Comparison of ENCODE assay signal across 13 cellular contexts in genomic region chr21:44761011-44761729, GRCh38. TPM values are rescaled to one million over a fixed set of nuclear protein-coding genes. Genes with fewer than 3 reads are reported as not detected.
DNase-seq lines count a peak whose midpoint lies in the region; ATAC-seq and TF ChIP-seq lines count a peak whose summit lies in the region.
"Had no signal": no experiment of that assay in that cellular context is flagged by ENCODE, and none has a peak within 500 bp of the region (broad histone marks: within the 10 kb centered on the region; RNA-seq: fewer than 3 reads in every experiment).

No MANE protein-coding gene starts in this region.

- CTCF ChIA-PET in activated naive CD4-positive, alpha-beta T cell treated with anti-CD3 and anti-CD28 coated beads for 36 hours (lab: Charles Lee) = interaction anchor here (1.2 to 1.4 kb wide), 2 partner anchors 8 to 21 kb away, joined by 3 to 4 read pairs; no protein-coding TSS in a partner anchor

- ATAC-seq in activated naive CD4-positive, alpha-beta T cell treated with anti-CD3 and anti-CD28 coated beads, Interleukin-2, amount 50 U/mL, for 72 hours = no peak
- ATAC-seq in HG02571 (IDR thresholded peaks at IDR 0.05; ENCODE audit: unreplicated experiment) = no peak

- DNase-seq in activated naive CD4-positive, alpha-beta T cell treated with anti-CD3 and anti-CD28 coated beads for 36 hours = peak; percentile 17
- no peak for DNase-seq in activated naive CD4-positive, alpha-beta T cell treated with anti-CD3 and anti-CD28 coated beads, Interleukin-2, amount 50 U/mL, for 72 hours (ENCODE audit: low spot score in 2 of 2)
- peak; percentile 21 to 85 for DNase-seq in NCI-H526 (lab: John Stamatoyannopoulos, UW)
- DNase-seq in fibroblast of mammary gland (ENCODE audit: low read depth) = no peak
- peak; percentile 38 for DNase-seq in stimulated activated CD8-positive, alpha-beta memory T cell treated with anti-CD3 and anti-CD28 coated beads, Interleukin-4, amount 100 ng/mL, for 48 hours
- no peak for DNase-seq in NOMO-1 (lab: John Stamatoyannopoulos, UW; ENCODE audit: unreplicated experiment in 2 of 2)
- no peak for DNase-seq in activated T-cell treated with anti-CD3 and anti-CD28 coated beads, Interleukin-2, amount 50 U/mL, for 24 hours
- DNase-seq: foreskin melanocyte, GF-D8, NCI-H446 treated with DMSO at 0.1 percent for 48 hours, retina had no signal

- H3K27me3 Mint-ChIP-seq in activated naive CD4-positive, alpha-beta T cell treated with anti-CD3 and anti-CD28 coated beads for 36 hours (ENCODE audit: low read depth) = no peaks in the 10 kb centered on the region
- no peaks in the 10 kb centered on the region for H3K27me3 Mint-ChIP-seq in activated T-cell treated with anti-CD3 and anti-CD28 coated beads, Interleukin-2, amount 50 U/mL, for 24 hours

- no peaks in the 10 kb centered on the region for H3K36me3 Mint-ChIP-seq in activated naive CD4-positive, alpha-beta T cell treated with anti-CD3 and anti-CD28 coated beads for 36 hours (ENCODE audit: low read depth)
- no peaks in the 10 kb centered on the region for H3K36me3 Mint-ChIP-seq in activated naive CD4-positive, alpha-beta T cell treated with anti-CD3 and anti-CD28 coated beads, Interleukin-2, amount 50 U/mL, for 72 hours
- H3K36me3 Mint-ChIP-seq in activated T-cell treated with anti-CD3 and anti-CD28 coated beads, Interleukin-2, amount 50 U/mL, for 24 hours (ENCODE audit: low read depth) = no peaks in the 10 kb centered on the region

- no peak overlapping the region for H3K27ac Mint-ChIP-seq in activated naive CD4-positive, alpha-beta T cell treated with anti-CD3 and anti-CD28 coated beads for 36 hours
- peak overlapping the region in 1 of 2 donors; percentile 65 for H3K27ac Mint-ChIP-seq in activated naive CD4-positive, alpha-beta T cell treated with anti-CD3 and anti-CD28 coated beads, Interleukin-2, amount 50 U/mL, for 72 hours
- no peak overlapping the region for H3K27ac Mint-ChIP-seq in activated T-cell treated with anti-CD3 and anti-CD28 coated beads, Interleukin-2, amount 50 U/mL, for 24 hours
- H3K27ac Mint-ChIP-seq: activated T-helper 2 cell treated with anti-CD3 and anti-CD28 coated beads, Interferon-gamma antibody, Interleukin-2, Interleukin-4, amounts not matched to agents 10 μg/mL and 5 μg/mL and 100 μg/mL, durations not matched to agents 14 hours and 24 hours and 36 hours had no signal

- peaks cover 11% of the 10 kb centered on the region for H3K4me1 Mint-ChIP-seq in activated naive CD4-positive, alpha-beta T cell treated with anti-CD3 and anti-CD28 coated beads for 36 hours (ENCODE audit: low read depth)
- H3K4me1 Mint-ChIP-seq in activated T-cell treated with anti-CD3 and anti-CD28 coated beads, Interleukin-2, amount 50 U/mL, for 24 hours (ENCODE audit: low read depth) = peaks cover 15% of the 10 kb centered on the region

- peak; percentile 19 for TF ChIP-seq CTCF in fibroblast of mammary gland (conservative IDR thresholded peaks at IDR 0.05; ENCODE audit: control insufficient read depth, insufficient read depth, low read depth, low read length)

- intact Hi-C loops in activated naive CD4-positive, alpha-beta T cell treated with anti-CD3 and anti-CD28 coated beads for 36 hours (cut with micrococcal nuclease) = no loop called here

- H3K4me3 Mint-ChIP-seq in activated naive CD4-positive, alpha-beta T cell treated with anti-CD3 and anti-CD28 coated beads for 36 hours = no peak overlapping the region
- H3K4me3 Mint-ChIP-seq in activated T-cell treated with anti-CD3 and anti-CD28 coated beads, Interleukin-2, amount 50 U/mL, for 24 hours = no peak overlapping the region

- H3K9me3 Mint-ChIP-seq in activated naive CD4-positive, alpha-beta T cell treated with anti-CD3 and anti-CD28 coated beads for 36 hours = no peaks in the 10 kb centered on the region
- H3K9me3 Mint-ChIP-seq in activated naive CD4-positive, alpha-beta T cell treated with anti-CD3 and anti-CD28 coated beads, Interleukin-2, amount 50 U/mL, for 72 hours = no peaks in the 10 kb centered on the region
- no peaks in the 10 kb centered on the region for H3K9me3 Mint-ChIP-seq in activated T-cell treated with anti-CD3 and anti-CD28 coated beads, Interleukin-2, amount 50 U/mL, for 24 hours
- H3K9me3 Mint-ChIP-seq: activated T-helper 2 cell treated with anti-CD3 and anti-CD28 coated beads, Interferon-gamma antibody, Interleukin-2, Interleukin-4, amounts not matched to agents 10 μg/mL and 5 μg/mL and 100 μg/mL, durations not matched to agents 14 hours and 24 hours and 36 hours had no signal

- H3K4me3 ChIP-seq in fibroblast of mammary gland (ENCODE audit: control insufficient read depth, low read depth, low read length) = no peak overlapping the region

RNA-seq across cellular contexts. Expression of gene UBE2G2, which starts 40.5 kb away (rescaled TPM):
- 10 to 100 TPM; 94.0 to 95.2 TPM for total RNA-seq in activated naive CD4-positive, alpha-beta T cell treated with anti-CD3 and anti-CD28 coated beads for 36 hours
- 100 to 1,000 TPM; 114 to 126 TPM for total RNA-seq in activated naive CD4-positive, alpha-beta T cell treated with anti-CD3 and anti-CD28 coated beads, Interleukin-2, amount 50 U/mL, for 72 hours

RNA-seq across cellular contexts. Expression of gene TSPEAR, which starts 49.8 kb away (rescaled TPM):
- not detected for total RNA-seq in activated naive CD4-positive, alpha-beta T cell treated with anti-CD3 and anti-CD28 coated beads for 36 hours
- total RNA-seq in activated naive CD4-positive, alpha-beta T cell treated with anti-CD3 and anti-CD28 coated beads, Interleukin-2, amount 50 U/mL, for 72 hours = not detected
- total RNA-seq: activated T-helper 2 cell treated with anti-CD3 and anti-CD28 coated beads, Interferon-gamma antibody, Interleukin-2, Interleukin-4, amounts not matched to agents 10 μg/mL and 5 μg/mL and 100 μg/mL, durations not matched to agents 14 hours and 24 hours and 36 hours had no signal

RNA-seq across cellular contexts. Expression of gene SUMO3, which starts 56.7 kb away (rescaled TPM):
- total RNA-seq in activated naive CD4-positive, alpha-beta T cell treated with anti-CD3 and anti-CD28 coated beads for 36 hours = 10 to 100 TPM; 87.1 to 94.7 TPM
- 10 to 100 TPM; 72.8 to 81.2 TPM for total RNA-seq in activated naive CD4-positive, alpha-beta T cell treated with anti-CD3 and anti-CD28 coated beads, Interleukin-2, amount 50 U/mL, for 72 hours

Comparison
In these comparisons a context has a peak if more than half of its experiments do, and no peak if none do; other contexts are left out.
1. DNase-seq: peak in activated naive CD4-positive, alpha-beta T cell treated with anti-CD3 and anti-CD28 coated beads for 36 hours (single experiment), NCI-H526 (2 of 2) and stimulated activated CD8-positive, alpha-beta memory T cell treated with anti-CD3 and anti-CD28 coated beads, Interleukin-4, amount 100 ng/mL, for 48 hours (single experiment); none in activated naive CD4-positive, alpha-beta T cell treated with anti-CD3 and anti-CD28 coated beads, Interleukin-2, amount 50 U/mL, for 72 hours (0 of 2), fibroblast of mammary gland (single experiment), NOMO-1 (0 of 2) and activated T-cell treated with anti-CD3 and anti-CD28 coated beads, Interleukin-2, amount 50 U/mL, for 24 hours (single experiment).